In genomic region chr4:48907706-48908477, GRCh38 we compare ENCODE assay signal across 1 cellular context.
TF ChIP-seq lines count a peak whose summit lies in the region.

No MANE protein-coding gene starts in this region.

TF ChIP-seq in K562, 482 proteins besides CTCF, POLR2A, EP300 and RAD21 (continued from another document and continues in another):
- 0 out of 2 replicates have a peak, but pooled peaks have one; percentile 33 for TF ChIP-seq CREB3 (tag; conservative IDR thresholded peaks at IDR 0.05; ENCODE audit: low read depth)
- no peak for TF ChIP-seq CHCHD3 (CRISPR knock-in tag; IDR thresholded peaks at IDR 0.05)
- no peak for TF ChIP-seq POLR2B (IDR thresholded peaks at IDR 0.05; ENCODE audit: low read depth, partially characterized antibody)
- TF ChIP-seq MYC (IDR thresholded peaks at IDR 0.05; ENCODE audit: low read depth, low read length) = no peak
- no peak for TF ChIP-seq MYC (CRISPR knock-in tag; IDR thresholded peaks at IDR 0.05; ENCODE audit: borderline replicate concordance, low read depth)
- TF ChIP-seq RNF219 (CRISPR knock-in tag; IDR thresholded peaks at IDR 0.05) = no peak
- peak; percentile 63; the same call in 1 of the 2 replicates for TF ChIP-seq NFXL1 (CRISPR knock-in tag; IDR thresholded peaks at IDR 0.05)
- no peak for TF ChIP-seq MAX (CRISPR knock-in tag; IDR thresholded peaks at IDR 0.05)
- TF ChIP-seq ZBTB5 (IDR thresholded peaks at IDR 0.05) = no peak
- TF ChIP-seq ZNF232 (CRISPR knock-in tag; IDR thresholded peaks at IDR 0.05) = no peak
- TF ChIP-seq ZNF740 (CRISPR knock-in tag; IDR thresholded peaks at IDR 0.05) = no peak
- TF ChIP-seq ZNF740 (tag; IDR thresholded peaks at IDR 0.05) = peak in 1 of 2 experiments; percentile 79; a peak in 1 of 4 replicates
- no peak for TF ChIP-seq NR1H2 (CRISPR knock-in tag; IDR thresholded peaks at IDR 0.05)
- TF ChIP-seq GTF2A2 (tag; IDR thresholded peaks at IDR 0.05) = peak; percentile 34; the same call in 1 of the 2 replicates
- TF ChIP-seq CHD1 (IDR thresholded peaks at IDR 0.05; ENCODE audit: low read length) = no peak
- no peak for TF ChIP-seq SLC30A9 (CRISPR knock-in tag; IDR thresholded peaks at IDR 0.05)
- no peak for TF ChIP-seq SMARCA5 (IDR thresholded peaks at IDR 0.05)
- TF ChIP-seq NRF1 (conservative IDR thresholded peaks at IDR 0.05 in 1 of 2, IDR thresholded peaks at IDR 0.05 in 1 of 2) = no peak
- TF ChIP-seq HNRNPUL1 (IDR thresholded peaks at IDR 0.05; ENCODE audit: low read length) = no peak
- TF ChIP-seq NONO (IDR thresholded peaks at IDR 0.05; ENCODE audit: low read depth in 2 of 2, low read length in 1 of 2) = no peak
- TF ChIP-seq THRB (CRISPR knock-in tag; conservative IDR thresholded peaks at IDR 0.05) = no peak
- no peak for TF ChIP-seq ZNF212 (CRISPR knock-in tag; IDR thresholded peaks at IDR 0.05)
- TF ChIP-seq ILK (tag; IDR thresholded peaks at IDR 0.05; ENCODE audit: borderline replicate concordance, low read depth) = peak; percentile 61; the same call in 1 of the 2 replicates
- TF ChIP-seq EP400 (IDR thresholded peaks at IDR 0.05) = no peak
- TF ChIP-seq ZNF584 (CRISPR knock-in tag; IDR thresholded peaks at IDR 0.05; ENCODE audit: low read depth) = peak; percentile 63; the same call in 1 of the 2 replicates
- TF ChIP-seq SOX6 (IDR thresholded peaks at IDR 0.05) = no peak
- no peak for TF ChIP-seq MGA (IDR thresholded peaks at IDR 0.05)
- no peak for TF ChIP-seq NR2F6 (CRISPR knock-in tag; IDR thresholded peaks at IDR 0.05)
- TF ChIP-seq CUX1 (CRISPR knock-in tag; IDR thresholded peaks at IDR 0.05) = no peak
